In genomic region chr2:200040251-200040650, GRCh38 we compare ENCODE assay signal across 15 cellular contexts.
"Had no signal": no experiment of that assay in that cellular context is flagged by ENCODE, and none has a peak within 500 bp of the region (broad histone marks: within the 10 kb centered on the region; RNA-seq: fewer than 3 reads in every experiment).

No MANE protein-coding gene starts in this region.

- H3K36me3 ChIP-seq: cardiac muscle cell, lower lobe of right lung, thoracic aorta, upper lobe of right lung had no signal

- H3K9me3 ChIP-seq: lower lobe of right lung, thoracic aorta, upper lobe of right lung had no signal

- DNase-seq: activated CD4-positive, alpha-beta T cell treated with anti-CD3 and anti-CD28 coated beads, Interleukin-2, amount 50 U/mL, for 4 hours; activated CD4-positive, CD25-positive, alpha-beta regulatory T cell treated with anti-CD3 and anti-CD28 coated beads, Interleukin-2, amount 50 U/mL, for 72 hours; activated naive CD4-positive, alpha-beta T cell treated with anti-CD3 and anti-CD28 coated beads for 36 hours; activated naive CD8-positive, alpha-beta T cell treated with anti-CD3 and anti-CD28 coated beads, Interleukin-2, amount 50 U/mL, for 24 hours; activated T-cell treated with anti-CD3 and anti-CD28 coated beads for 4 hours; dorsolateral prefrontal cortex; erythroblast; left cardiac atrium; lower lobe of right lung; nephron progenitor cell; stimulated activated CD4-positive, alpha-beta T cell treated with anti-CD3 and anti-CD28 coated beads, Interleukin-2, amount 100 ng/mL, for 24 hours; upper lobe of right lung had no signal

- H3K4me1 ChIP-seq: lower lobe of right lung, upper lobe of right lung had no signal

- H3K27ac ChIP-seq: cardiac muscle cell, dorsolateral prefrontal cortex, lower lobe of right lung, thoracic aorta, upper lobe of right lung had no signal

- ATAC-seq: activated naive CD8-positive, alpha-beta T cell treated with anti-CD3 and anti-CD28 coated beads, Interleukin-2, amount 50 U/mL, for 24 hours; activated T-helper 17 cell treated with anti-CD3 and anti-CD28 coated beads, Interleukin-2, amount 50 U/mL, for 72 hours; upper lobe of right lung had no signal

- H3K4me3 ChIP-seq: cardiac muscle cell, dorsolateral prefrontal cortex, lower lobe of right lung, thoracic aorta, upper lobe of right lung had no signal

- H3K27me3 ChIP-seq: cardiac muscle cell, dorsolateral prefrontal cortex, upper lobe of right lung had no signal
